11 cellular contexts compared by ENCODE assay signal in the genomic region with DNA sequence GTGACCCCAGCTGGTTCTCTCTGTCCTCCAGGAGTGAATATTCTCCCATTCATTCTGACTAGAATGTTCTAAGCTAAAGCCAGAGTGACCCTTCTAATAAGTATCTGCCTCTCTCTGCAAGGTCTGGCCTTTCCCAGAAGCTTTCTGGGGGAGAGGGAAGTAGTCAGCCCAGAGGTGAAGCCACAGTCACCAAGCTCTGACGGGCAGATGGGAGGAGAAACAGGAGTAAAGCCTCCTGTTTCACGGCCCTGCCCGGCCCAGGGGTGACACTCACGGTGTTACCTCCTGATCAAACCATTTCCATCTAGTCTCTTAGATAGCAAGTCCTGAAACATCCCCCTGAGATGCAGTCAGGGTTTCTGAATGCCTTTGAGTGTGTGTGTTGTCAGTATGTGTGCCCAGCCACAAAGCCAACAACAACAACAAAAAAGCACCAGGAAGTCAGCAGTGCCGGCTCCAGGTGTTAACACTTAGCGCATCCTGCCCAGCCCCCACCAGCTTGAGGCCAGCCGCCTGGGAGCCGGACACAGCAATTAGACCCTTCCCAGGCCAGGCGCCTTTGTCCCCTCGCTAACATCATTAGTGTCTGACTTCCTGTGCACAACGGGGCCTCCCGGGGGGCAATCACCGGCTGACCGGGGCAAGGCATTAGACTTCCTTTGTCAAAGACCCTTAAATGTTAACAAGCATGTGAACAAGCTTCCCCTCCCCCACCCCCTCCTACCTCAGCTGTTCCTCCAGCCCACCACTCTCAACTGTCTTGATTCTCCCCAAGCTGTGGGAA. TPM values are rescaled to one million over a fixed set of nuclear protein-coding genes. Genes with fewer than 3 reads are reported as not detected.
DNase-seq lines count a peak whose midpoint lies in the region; ATAC-seq, FAIRE-seq and TF ChIP-seq lines count a peak whose summit lies in the region.
"Had no signal": no experiment of that assay in that cellular context is flagged by ENCODE, and none has a peak within 500 bp of the region (broad histone marks: within the 10 kb centered on the region; RNA-seq: fewer than 3 reads in every experiment).

No MANE protein-coding gene starts in this region.

- TF ChIP-seq CTCF in astrocyte (IDR thresholded peaks at IDR 0.05; ENCODE audit: insufficient read depth, low read depth, low read length) (no peak), left lung (IDR thresholded peaks at IDR 0.05) (no peak), upper lobe of right lung (IDR thresholded peaks at IDR 0.05) (no peak)

- no peak for FAIRE-seq in astrocyte (lab: Jason Lieb, UNC)
- FAIRE-seq: K562 had no signal

- H3K9me3 ChIP-seq in astrocyte (ENCODE audit: insufficient read depth, low read depth, low read length) (no peaks in the 10 kb centered on the region), left lung (no peaks in the 10 kb centered on the region), upper lobe of right lung (no peaks in the 10 kb centered on the region)

- peaks cover 30% of the 10 kb centered on the region for H3K79me2 ChIP-seq in astrocyte (ENCODE audit: insufficient read depth, low read length)

- H3K36me3 ChIP-seq in astrocyte (ENCODE audit: insufficient read depth, low read length) = no peaks in the 10 kb centered on the region
- H3K36me3 ChIP-seq in left lung = no peaks in the 10 kb centered on the region
- no peaks in the 10 kb centered on the region for H3K36me3 ChIP-seq in upper lobe of right lung

- no peaks in the 10 kb centered on the region for H3K27me3 Mint-ChIP-seq in astrocyte (ENCODE audit: low read depth, unreplicated experiment)

- peak; percentile 54 for DNase-seq in COR-L47 (lab: John Stamatoyannopoulos, UW)
- peak; percentile 23 for DNase-seq in NCI-H1092 treated with DMSO at 0.1 percent for 48 hours (lab: John Stamatoyannopoulos, UW)
- no peak for DNase-seq in astrocyte (ENCODE audit: low read depth)
- peak; percentile 91 for DNase-seq in left kidney (ENCODE audit: low read depth, low spot score)
- DNase-seq in left lung = no peak
- no peak for DNase-seq in upper lobe of right lung
- no peak for DNase-seq in NCI-H2171 treated with DMSO at 0.1 percent for 48 hours (lab: John Stamatoyannopoulos, UW)
- no peak for DNase-seq in GDM1 (lab: John Stamatoyannopoulos, UW)
- DNase-seq: activated gamma-delta T cell treated with Interleukin-2 at 50 U/mL for 16 hours; effector memory CD4-positive, alpha-beta T cell had no signal

- no peak for ATAC-seq in left lung
- no peak for ATAC-seq in upper lobe of right lung
- ATAC-seq: K562 had no signal

- no peak overlapping the region for H3K9ac ChIP-seq in astrocyte (ENCODE audit: low read length)

- peak overlapping the region; percentile 31 for H3K4me2 ChIP-seq in astrocyte (ENCODE audit: low read length)

- peaks cover 12% of the 10 kb centered on the region for H3K4me1 Mint-ChIP-seq in astrocyte (ENCODE audit: low read depth, unreplicated experiment)

- no peaks in the 10 kb centered on the region for H3K27me3 ChIP-seq in astrocyte (ENCODE audit: insufficient read depth, low read length)
- no peaks in the 10 kb centered on the region for H3K27me3 ChIP-seq in left lung
- H3K27me3 ChIP-seq in upper lobe of right lung = no peaks in the 10 kb centered on the region

- H3K27ac Mint-ChIP-seq in astrocyte (ENCODE audit: unreplicated experiment) = peak overlapping the region; percentile 41

- H4K20me1 ChIP-seq in astrocyte (ENCODE audit: insufficient read depth, low read length) = peaks cover 14% of the 10 kb centered on the region

- intact Hi-C loops in left lung (cut with DNase I) = no loop called here
- intact Hi-C loops in upper lobe of right lung (cut with DNase I) = no loop called here

- no peaks in the 10 kb centered on the region for H3K9me3 Mint-ChIP-seq in astrocyte (ENCODE audit: unreplicated experiment)

- H3K4me3 ChIP-seq in astrocyte (ENCODE audit: insufficient read depth, low read depth, low read length) (no peak overlapping the region), left lung (no peak overlapping the region), upper lobe of right lung (no peak overlapping the region)
- H3K4me3 ChIP-seq: K562 had no signal

- H3K36me3 Mint-ChIP-seq in astrocyte (ENCODE audit: low read depth, unreplicated experiment) = no peaks in the 10 kb centered on the region

- H3K4me3 Mint-ChIP-seq in astrocyte (ENCODE audit: unreplicated experiment) = no peak overlapping the region

- H3K4me1 ChIP-seq in astrocyte (ENCODE audit: insufficient read depth, low read length) (peaks cover 32% of the 10 kb centered on the region), left lung (no peaks in the 10 kb centered on the region), upper lobe of right lung (no peaks in the 10 kb centered on the region)

- H3K27ac ChIP-seq in astrocyte (ENCODE audit: low read depth, low read length) (no peak overlapping the region), left lung (no peak overlapping the region), upper lobe of right lung (no peak overlapping the region)

- H2AFZ ChIP-seq in astrocyte (ENCODE audit: low read depth, low read length) = peak overlapping the region; percentile 29

RNA-seq across cellular contexts. Expression of a gene that starts 34.5 kb away (rescaled TPM):
- 8.7 and 13.0 TPM in 2 replicates for total RNA-seq in astrocyte
- total RNA-seq in left lung = 1 to 10 TPM; 1.1 to 2.4 TPM
- 1.1 TPM for total RNA-seq in upper lobe of right lung

Comparison
In these comparisons a context has a peak if more than half of its experiments do, and no peak if none do; other contexts are left out.
1. DNase-seq: peak in COR-L47 (single experiment), NCI-H1092 treated with DMSO at 0.1 percent for 48 hours (single experiment) and left kidney (single experiment); none in astrocyte (single experiment), left lung (0 of 2), upper lobe of right lung (single experiment), NCI-H2171 treated with DMSO at 0.1 percent for 48 hours (single experiment) and GDM1 (single experiment).